8 cellular contexts compared by ENCODE assay signal in genomic region chr3:196082471-196082971, GRCh38. TPM values are rescaled to one million over a fixed set of nuclear protein-coding genes. Genes with fewer than 3 reads are reported as not detected.
DNase-seq lines count a peak whose midpoint lies in the region; ATAC-seq lines count a peak whose summit lies in the region.

No MANE protein-coding gene starts in this region.

- H3K27ac ChIP-seq in subcutaneous abdominal adipose tissue (ENCODE audit: low read depth, low read length) = peak overlapping the region; percentile 89

- POLR2A ChIA-PET in activated CD8-positive, alpha-beta T cell treated with anti-CD3 and anti-CD28 coated beads, Interleukin-2, amount 10 ng/mL, durations not matched to agents 7 days and 5 days (lab: Charles Lee) = interaction anchor here (1.2 to 1.4 kb wide), 2 partner anchors 9 to 97 kb away, joined by 3 to 5 read pairs; no protein-coding TSS in a partner anchor

- CTCF ChIA-PET in activated CD8-positive, alpha-beta T cell treated with anti-CD3 and anti-CD28 coated beads, Interleukin-2, amount 10 ng/mL, durations not matched to agents 7 days and 5 days (lab: Charles Lee) = interaction anchor here (1.2 to 1.3 kb wide), 2 partner anchors 9 to 31 kb away, joined by 3 to 4 read pairs; no protein-coding TSS in a partner anchor

- H3K4me1 Mint-ChIP-seq in stimulated activated naive CD8-positive, alpha-beta T cell treated with anti-CD3 and anti-CD28 coated beads, Interleukin-15, Interleukin-2, amounts not matched to agents 100 ng/mL and 50 ng/mL, for 24 hours (ENCODE audit: low read depth) = peaks cover 41% of the 10 kb centered on the region
- H3K4me1 Mint-ChIP-seq in activated CD8-positive, alpha-beta T cell treated with anti-CD3 and anti-CD28 coated beads, Interleukin-2, amount 10 ng/mL, durations not matched to agents 7 days and 5 days (ENCODE audit: low read depth) = peaks cover 46% of the 10 kb centered on the region
- peaks cover 21 to 34% of the 10 kb centered on the region in 2 donors for H3K4me1 Mint-ChIP-seq in immature natural killer cell

- no peaks in the 10 kb centered on the region for H3K27me3 ChIP-seq in subcutaneous abdominal adipose tissue (ENCODE audit: control insufficient read depth in 5 of 5, insufficient read depth in 4 of 5, low read length in 5 of 5)

- H3K9me3 Mint-ChIP-seq in stimulated activated naive CD8-positive, alpha-beta T cell treated with anti-CD3 and anti-CD28 coated beads, Interleukin-15, Interleukin-2, amounts not matched to agents 100 ng/mL and 50 ng/mL, for 24 hours = no peaks in the 10 kb centered on the region
- no peaks in the 10 kb centered on the region for H3K9me3 Mint-ChIP-seq in activated CD8-positive, alpha-beta T cell treated with anti-CD3 and anti-CD28 coated beads, Interleukin-2, amount 10 ng/mL, durations not matched to agents 7 days and 5 days (ENCODE audit: insufficient read depth)
- no peaks in the 10 kb centered on the region for H3K9me3 Mint-ChIP-seq in immature natural killer cell

- peak overlapping the region; percentile 50 to 93 (median 82) for H3K9ac ChIP-seq in subcutaneous abdominal adipose tissue (ENCODE audit: low read length in 5 of 5)

- no peak for ATAC-seq in stimulated activated naive CD8-positive, alpha-beta T cell treated with anti-CD3 and anti-CD28 coated beads, Interleukin-15, Interleukin-2, amounts not matched to agents 100 U/mL and 50 U/mL, for 24 hours
- no peak for ATAC-seq in activated CD8-positive, alpha-beta T cell treated with anti-CD3 and anti-CD28 coated beads, Interleukin-2, amount 10 ng/mL, durations not matched to agents 7 days and 5 days
- no peak for ATAC-seq in HG02571 (IDR thresholded peaks at IDR 0.05; ENCODE audit: unreplicated experiment)
- ATAC-seq in GM19351 (IDR thresholded peaks at IDR 0.05; ENCODE audit: unreplicated experiment) = no peak

- peak overlapping the region; percentile 98 for H3K27ac Mint-ChIP-seq in stimulated activated naive CD8-positive, alpha-beta T cell treated with anti-CD3 and anti-CD28 coated beads, Interleukin-15, Interleukin-2, amounts not matched to agents 100 ng/mL and 50 ng/mL, for 24 hours
- H3K27ac Mint-ChIP-seq in activated CD8-positive, alpha-beta T cell treated with anti-CD3 and anti-CD28 coated beads, Interleukin-2, amount 10 ng/mL, durations not matched to agents 7 days and 5 days = peak overlapping the region; percentile 98
- H3K27ac Mint-ChIP-seq in immature natural killer cell = peak overlapping the region; percentile 82 to 97 (median 94)

- H3K4me3 Mint-ChIP-seq in stimulated activated naive CD8-positive, alpha-beta T cell treated with anti-CD3 and anti-CD28 coated beads, Interleukin-15, Interleukin-2, amounts not matched to agents 100 ng/mL and 50 ng/mL, for 24 hours = peak overlapping the region; percentile 100
- H3K4me3 Mint-ChIP-seq in activated CD8-positive, alpha-beta T cell treated with anti-CD3 and anti-CD28 coated beads, Interleukin-2, amount 10 ng/mL, durations not matched to agents 7 days and 5 days = peak overlapping the region; percentile 94
- peak overlapping the region; percentile 91 to 96 (median 94) for H3K4me3 Mint-ChIP-seq in immature natural killer cell

- peaks cover 33% of the 10 kb centered on the region for H3K36me3 Mint-ChIP-seq in stimulated activated naive CD8-positive, alpha-beta T cell treated with anti-CD3 and anti-CD28 coated beads, Interleukin-15, Interleukin-2, amounts not matched to agents 100 ng/mL and 50 ng/mL, for 24 hours (ENCODE audit: low read depth)
- H3K36me3 Mint-ChIP-seq in activated CD8-positive, alpha-beta T cell treated with anti-CD3 and anti-CD28 coated beads, Interleukin-2, amount 10 ng/mL, durations not matched to agents 7 days and 5 days (ENCODE audit: low read depth) = peaks cover 29% of the 10 kb centered on the region
- no peaks in the 10 kb centered on the region for H3K36me3 Mint-ChIP-seq in immature natural killer cell

- H3K4me3 ChIP-seq in subcutaneous abdominal adipose tissue (ENCODE audit: low read depth in 1 of 5, low read length in 5 of 5) = peak overlapping the region; percentile 84 to 98 (median 93)

- H3K27me3 Mint-ChIP-seq in stimulated activated naive CD8-positive, alpha-beta T cell treated with anti-CD3 and anti-CD28 coated beads, Interleukin-15, Interleukin-2, amounts not matched to agents 100 ng/mL and 50 ng/mL, for 24 hours = peaks cover 3% of the 10 kb centered on the region
- no peaks in the 10 kb centered on the region for H3K27me3 Mint-ChIP-seq in activated CD8-positive, alpha-beta T cell treated with anti-CD3 and anti-CD28 coated beads, Interleukin-2, amount 10 ng/mL, durations not matched to agents 7 days and 5 days (ENCODE audit: low read depth)
- H3K27me3 Mint-ChIP-seq in immature natural killer cell (ENCODE audit: low read depth in 3 of 3) = peaks cover 3 to 13% (median 3%) of the 10 kb centered on the region in 3 donors

- peaks cover 3 to 27% (median 17%) of the 10 kb centered on the region in 5 donors for H3K4me1 ChIP-seq in subcutaneous abdominal adipose tissue (ENCODE audit: control insufficient read depth in 5 of 5, insufficient read depth in 5 of 5, low read length in 5 of 5)

- no peak for DNase-seq in stimulated activated naive CD8-positive, alpha-beta T cell treated with anti-CD3 and anti-CD28 coated beads, Interleukin-15, Interleukin-2, amounts not matched to agents 100 U/mL and 50 U/mL, for 24 hours
- DNase-seq in activated CD8-positive, alpha-beta T cell treated with anti-CD3 and anti-CD28 coated beads, Interleukin-2, amount 10 ng/mL, durations not matched to agents 7 days and 5 days = no peak
- DNase-seq in immature natural killer cell (no peak), anterior cingulate cortex (lab: John Stamatoyannopoulos, UW) (no peak)

- no peaks in the 10 kb centered on the region for H3K9me3 ChIP-seq in subcutaneous abdominal adipose tissue (ENCODE audit: control insufficient read depth in 5 of 5, low read length in 5 of 5)

- H3K36me3 ChIP-seq in subcutaneous abdominal adipose tissue (ENCODE audit: control insufficient read depth in 5 of 5, insufficient read depth in 5 of 5, low read length in 5 of 5) = no peaks in the 10 kb centered on the region

RNA-seq across cellular contexts. Expression of gene TFRC, which starts 0.6 kb away (rescaled TPM):
- total RNA-seq in activated CD8-positive, alpha-beta T cell treated with anti-CD3 and anti-CD28 coated beads, Interleukin-2, amount 10 ng/mL, durations not matched to agents 7 days and 5 days = 100 to 1,000 TPM; 282 to 298 TPM
- 10 to 100 TPM in 1 of 3 donors, 1 to 10 TPM in 2; 8.9 to 11.0 (median 9.7) TPM for polyA plus RNA-seq in immature natural killer cell
